ENCODE assay signal across 42 cellular contexts in the genomic region with DNA sequence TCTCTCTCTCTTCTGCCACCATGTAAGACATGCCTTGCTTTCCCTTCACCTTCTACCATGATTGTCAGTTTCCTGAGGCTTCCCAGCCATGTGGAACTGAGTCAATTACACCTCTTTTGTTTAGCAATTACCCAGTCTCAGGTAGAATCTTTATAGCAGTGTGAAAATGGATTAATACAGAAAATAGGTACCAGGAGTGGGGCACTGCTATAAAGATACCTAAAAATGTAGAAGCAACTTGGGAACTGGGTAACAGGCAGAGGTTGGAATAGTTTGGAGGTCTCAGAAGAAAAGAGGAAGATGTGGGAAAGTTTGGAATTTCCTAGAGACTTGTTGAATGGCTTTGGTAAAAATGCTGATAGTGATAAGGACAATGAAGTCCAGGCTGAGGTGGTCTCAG. TPM values are rescaled to one million over a fixed set of nuclear protein-coding genes. Genes with fewer than 3 reads are reported as not detected.
"Had no signal": no experiment of that assay in that cellular context is flagged by ENCODE, and none has a peak within 500 bp of the region (broad histone marks: within the 10 kb centered on the region; RNA-seq: fewer than 3 reads in every experiment).

No MANE protein-coding gene starts in this region.

- H3K27me3 ChIP-seq: adrenal gland, ascending aorta, body of pancreas, brain microvascular endothelial cell, breast epithelium, cardiac muscle cell had no signal

- H3K36me3 Mint-ChIP-seq: activated naive CD4-positive, alpha-beta T cell treated with anti-CD3 and anti-CD28 coated beads, Interleukin-2, amount 50 U/mL, for 24 hours; activated naive CD8-positive, alpha-beta T cell treated with anti-CD3 and anti-CD28 coated beads for 36 hours; activated naive CD8-positive, alpha-beta T cell treated with anti-CD3 and anti-CD28 coated beads, Interleukin-2, amount 10 ng/mL, durations not matched to agents 7 days and 5 days; brain had no signal

- H3K27ac Mint-ChIP-seq: activated naive CD4-positive, alpha-beta T cell treated with anti-CD3 and anti-CD28 coated beads for 36 hours; activated naive CD4-positive, alpha-beta T cell treated with anti-CD3 and anti-CD28 coated beads, Interleukin-2, amount 50 U/mL, for 24 hours; activated naive CD4-positive, alpha-beta T cell treated with anti-CD3 and anti-CD28 coated beads, Interleukin-2, amount 50 U/mL, for 72 hours; activated naive CD8-positive, alpha-beta T cell; activated naive CD8-positive, alpha-beta T cell treated with anti-CD3 and anti-CD28 coated beads for 36 hours; activated naive CD8-positive, alpha-beta T cell treated with anti-CD3 and anti-CD28 coated beads, Interleukin-2, amount 10 ng/mL, durations not matched to agents 7 days and 5 days; activated naive CD8-positive, alpha-beta T cell treated with anti-CD3 and anti-CD28 coated beads, Interleukin-2, amount 50 U/mL, for 24 hours; activated T-cell treated with anti-CD3 and anti-CD28 coated beads, Interleukin-2, amount 50 U/mL, for 24 hours; activated T-cell treated with anti-CD3 and anti-CD28 coated beads, Interleukin-2, amount 50 U/mL, for 72 hours; activated T-helper 1 cell treated with anti-CD3 and anti-CD28 coated beads, Interleukin-12 subunit alpha, Interleukin-12 subunit beta, Interleukin-2, Interleukin-4 antibody, amounts not matched to agents 30 ng/mL and 10 ng/mL and 1 ng/mL, durations not matched to agents 14 hours and 24 hours and 36 hours; activated T-helper 17 cell treated with anti-CD3 and anti-CD28 coated beads, Interleukin-2, amount 50 U/mL, for 72 hours; activated T-helper 2 cell treated with anti-CD3 and anti-CD28 coated beads, Interferon-gamma antibody, Interleukin-2, Interleukin-4, amounts not matched to agents 10 μg/mL and 5 μg/mL and 100 μg/mL, durations not matched to agents 14 hours and 24 hours and 36 hours; brain had no signal

- H3K36me3 ChIP-seq: adrenal gland, ascending aorta, brain microvascular endothelial cell, breast epithelium, cardiac muscle cell had no signal

- H3K4me1 ChIP-seq: adrenal gland, ascending aorta, body of pancreas, breast epithelium had no signal

- H3K27me3 Mint-ChIP-seq: activated naive CD8-positive, alpha-beta T cell treated with anti-CD3 and anti-CD28 coated beads, Interleukin-2, amount 50 U/mL, for 24 hours had no signal

- H3K9me3 Mint-ChIP-seq: activated naive CD4-positive, alpha-beta T cell treated with anti-CD3 and anti-CD28 coated beads for 36 hours; activated naive CD4-positive, alpha-beta T cell treated with anti-CD3 and anti-CD28 coated beads, Interleukin-2, amount 50 U/mL, for 24 hours; activated naive CD8-positive, alpha-beta T cell treated with anti-CD3 and anti-CD28 coated beads, Interleukin-2, amount 50 U/mL, for 24 hours; activated T-cell treated with anti-CD3 and anti-CD28 coated beads, Interleukin-2, amount 50 U/mL, for 24 hours; activated T-cell treated with anti-CD3 and anti-CD28 coated beads, Interleukin-2, amount 50 U/mL, for 4 hours; activated T-helper 1 cell treated with anti-CD3 and anti-CD28 coated beads, Interleukin-12 subunit alpha, Interleukin-12 subunit beta, Interleukin-2, Interleukin-4 antibody, amounts not matched to agents 30 ng/mL and 10 ng/mL and 1 ng/mL, durations not matched to agents 14 hours and 24 hours and 36 hours; activated T-helper 17 cell treated with anti-CD3 and anti-CD28 coated beads, Interleukin-2, amount 50 U/mL, for 72 hours; central memory CD8-positive, alpha-beta T cell had no signal

- H3K9me3 ChIP-seq: adrenal gland, ascending aorta, body of pancreas, breast epithelium had no signal

- H3K27ac ChIP-seq: adrenal gland, ascending aorta, body of pancreas, brain microvascular endothelial cell, breast epithelium, cardiac muscle cell had no signal

- H3K4me3 ChIP-seq: adrenal gland, ascending aorta, body of pancreas, breast epithelium, cardiac muscle cell had no signal

- H3K4me1 Mint-ChIP-seq: activated naive CD4-positive, alpha-beta T cell treated with anti-CD3 and anti-CD28 coated beads, Interleukin-2, amount 50 U/mL, for 24 hours; activated naive CD8-positive, alpha-beta T cell treated with anti-CD3 and anti-CD28 coated beads for 36 hours; activated naive CD8-positive, alpha-beta T cell treated with anti-CD3 and anti-CD28 coated beads, Interleukin-2, amount 10 ng/mL, durations not matched to agents 7 days and 5 days; activated naive CD8-positive, alpha-beta T cell treated with anti-CD3 and anti-CD28 coated beads, Interleukin-2, amount 50 U/mL, for 24 hours; activated T-helper 17 cell treated with anti-CD3 and anti-CD28 coated beads, Interleukin-2, amount 50 U/mL, for 72 hours; brain; central memory CD8-positive, alpha-beta T cell had no signal

- H3K4me3 Mint-ChIP-seq: activated naive CD4-positive, alpha-beta T cell treated with anti-CD3 and anti-CD28 coated beads for 36 hours; activated naive CD4-positive, alpha-beta T cell treated with anti-CD3 and anti-CD28 coated beads, Interleukin-2, amount 50 U/mL, for 24 hours; activated naive CD8-positive, alpha-beta T cell; activated naive CD8-positive, alpha-beta T cell treated with anti-CD3 and anti-CD28 coated beads for 36 hours; activated naive CD8-positive, alpha-beta T cell treated with anti-CD3 and anti-CD28 coated beads, Interleukin-2, amount 10 ng/mL, durations not matched to agents 7 days and 5 days; activated naive CD8-positive, alpha-beta T cell treated with anti-CD3 and anti-CD28 coated beads, Interleukin-2, amount 50 U/mL, for 24 hours; activated T-cell treated with anti-CD3 and anti-CD28 coated beads, Interleukin-2, amount 50 U/mL, for 24 hours; activated T-cell treated with anti-CD3 and anti-CD28 coated beads, Interleukin-2, amount 50 U/mL, for 4 hours; activated T-cell treated with anti-CD3 and anti-CD28 coated beads, Interleukin-2, amount 50 U/mL, for 72 hours; activated T-helper 1 cell treated with anti-CD3 and anti-CD28 coated beads, Interleukin-12 subunit alpha, Interleukin-12 subunit beta, Interleukin-2, Interleukin-4 antibody, amounts not matched to agents 30 ng/mL and 10 ng/mL and 1 ng/mL, durations not matched to agents 14 hours and 24 hours and 36 hours; activated T-helper 17 cell treated with anti-CD3 and anti-CD28 coated beads, Interleukin-2, amount 50 U/mL, for 72 hours; brain; central memory CD8-positive, alpha-beta T cell had no signal

- FAIRE-seq: astrocyte, bronchial epithelial cell had no signal

- DNase-seq: activated effector memory CD4-positive, alpha-beta T cell treated with anti-CD3 and anti-CD28 coated beads, Interleukin-2, amount 50 U/mL, for 16 hours; activated effector memory CD4-positive, alpha-beta T cell treated with Interleukin-2 at 50 U/mL for 16 hours; activated gamma-delta T cell; activated gamma-delta T cell treated with Interleukin-2 at 50 U/mL for 16 hours; activated naive CD4-positive, alpha-beta T cell; activated naive CD4-positive, alpha-beta T cell treated with anti-CD3 and anti-CD28 coated beads for 36 hours; activated naive CD4-positive, alpha-beta T cell treated with anti-CD3 and anti-CD28 coated beads, Interleukin-2, amount 50 U/mL, for 16 hours; activated naive CD4-positive, alpha-beta T cell treated with Interleukin-2 at 50 U/mL for 16 hours; activated naive CD8-positive, alpha-beta T cell treated with anti-CD3 and anti-CD28 coated beads for 36 hours; activated naive CD8-positive, alpha-beta T cell treated with anti-CD3 and anti-CD28 coated beads, Interleukin-2, amount 10 ng/mL, durations not matched to agents 7 days and 5 days; activated naive CD8-positive, alpha-beta T cell treated with anti-CD3 and anti-CD28 coated beads, Interleukin-2, amount 50 U/mL, for 24 hours; activated T-cell treated with anti-CD3 and anti-CD28 coated beads, Interleukin-2, amount 50 U/mL, for 1 hour; activated T-cell treated with anti-CD3 and anti-CD28 coated beads, Interleukin-2, amount 50 U/mL, for 24 hours; activated T-cell treated with anti-CD3 and anti-CD28 coated beads, Interleukin-2, amount 50 U/mL, for 4 hours; activated T-cell treated with anti-CD3 and anti-CD28 coated beads, Interleukin-2, amount 50 U/mL, for 48 hours; activated T-cell treated with anti-CD3 and anti-CD28 coated beads, Interleukin-2, amount 50 U/mL, for 72 hours; adrenal gland; amniotic stem cell; amygdala; anterior cingulate cortex; aorta; body of pancreas; brain microvascular endothelial cell; caudate nucleus; central memory CD4-positive, alpha-beta T cell; cerebellar nuclear complex had no signal

- ATAC-seq: activated naive CD4-positive, alpha-beta T cell treated with anti-CD3 and anti-CD28 coated beads, Interleukin-2, amount 50 U/mL, for 72 hours; activated naive CD8-positive, alpha-beta T cell treated with anti-CD3 and anti-CD28 coated beads, Interleukin-2, amount 50 U/mL, for 24 hours; activated T-cell treated with anti-CD3 and anti-CD28 coated beads, Interleukin-2, amount 50 U/mL, for 4 hours; activated T-cell treated with anti-CD3 and anti-CD28 coated beads, Interleukin-2, amount 50 U/mL, for 72 hours; activated T-helper 17 cell treated with anti-CD3 and anti-CD28 coated beads, Interleukin-2, amount 50 U/mL, for 72 hours; body of pancreas had no signal

RNA-seq across cellular contexts. Expression of a gene that starts 15.6 kb away (rescaled TPM):
- total RNA-seq: activated naive CD4-positive, alpha-beta T cell treated with anti-CD3 and anti-CD28 coated beads for 36 hours; activated naive CD4-positive, alpha-beta T cell treated with anti-CD3 and anti-CD28 coated beads, Interleukin-2, amount 50 U/mL, for 72 hours; activated naive CD8-positive, alpha-beta T cell treated with anti-CD3 and anti-CD28 coated beads for 36 hours; activated naive CD8-positive, alpha-beta T cell treated with anti-CD3 and anti-CD28 coated beads, Interleukin-2, amount 10 ng/mL, durations not matched to agents 7 days and 5 days; activated T-cell treated with anti-CD3 and anti-CD28 coated beads, Interleukin-2, amount 50 U/mL, for 4 hours; activated T-cell treated with anti-CD3 and anti-CD28 coated beads, Interleukin-2, amount 50 U/mL, for 72 hours; activated T-helper 1 cell treated with anti-CD3 and anti-CD28 coated beads, Interleukin-12 subunit alpha, Interleukin-12 subunit beta, Interleukin-2, Interleukin-4 antibody, amounts not matched to agents 30 ng/mL and 10 ng/mL and 1 ng/mL, durations not matched to agents 14 hours and 24 hours and 36 hours; activated T-helper 17 cell treated with anti-CD3 and anti-CD28 coated beads, Interleukin-2, amount 50 U/mL, for 72 hours; activated T-helper 2 cell treated with anti-CD3 and anti-CD28 coated beads, Interferon-gamma antibody, Interleukin-2, Interleukin-4, amounts not matched to agents 10 μg/mL and 5 μg/mL and 100 μg/mL, durations not matched to agents 14 hours and 24 hours and 36 hours; adrenal gland; aorta; ascending aorta; astrocyte; body of pancreas; breast epithelium; bronchial epithelial cell; cardiac muscle cell; cardiac septum; chondrocyte had no signal
- polyA plus RNA-seq: adipose tissue, adrenal gland, aorta, cardiac muscle cell had no signal
